Comparison of ENCODE assay signal across 30 cellular contexts in the genomic region with DNA sequence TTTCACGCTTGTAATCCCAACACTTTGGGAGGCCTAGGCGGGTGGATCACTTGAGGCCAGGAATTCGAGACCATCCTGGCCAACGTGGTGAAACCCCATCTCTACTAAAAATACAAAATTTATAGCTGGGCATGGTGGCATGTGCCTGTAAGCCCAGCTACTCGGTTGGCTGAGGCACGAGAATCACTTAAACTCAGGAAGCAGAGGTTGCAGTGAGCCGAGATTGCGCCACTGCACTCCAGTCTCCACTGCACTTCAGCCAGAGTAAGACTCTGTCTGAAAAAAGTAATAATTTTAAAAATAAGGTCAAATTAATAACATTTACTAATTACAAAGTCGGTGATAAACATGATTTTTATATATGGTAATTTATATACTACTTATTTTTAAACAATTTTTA.
"Had no signal": no experiment of that assay in that cellular context is flagged by ENCODE, and none has a peak within 500 bp of the region (broad histone marks: within the 10 kb centered on the region; RNA-seq: fewer than 3 reads in every experiment).

No MANE protein-coding gene starts in this region.

- H3K4me3 Mint-ChIP-seq: naive thymus-derived CD4-positive, alpha-beta T cell; natural killer cell; nephron; neural crest cell; stimulated activated memory B cell treated with anti-CD40 and anti-IgM and Interleukin-4, amounts not matched to agents 10 μg/mL and 1 μg/mL and 100 μg/mL, for 72 hours; stimulated activated naive CD8-positive, alpha-beta T cell treated with anti-CD3 and anti-CD28 coated beads, Interleukin-15, amount 100 ng/mL, for 72 hours; type B pancreatic cell had no signal

- DNase-seq: naive thymus-derived CD4-positive, alpha-beta T cell; natural killer cell; nucleus accumbens; pancreas; right cardiac atrium; right lobe of liver; spleen; stimulated activated CD4-positive, alpha-beta T cell treated with anti-CD3 and anti-CD28 coated beads, Interleukin-12 subunit alpha, Interleukin-12 subunit beta, amount 100 ng/mL, for 4 hours; stimulated activated CD4-positive, alpha-beta T cell treated with anti-CD3 and anti-CD28 coated beads, Interleukin-1b, Interleukin-23, amount 100 ng/mL, for 48 hours; stimulated activated CD4-positive, alpha-beta T cell treated with anti-CD3 and anti-CD28 coated beads, Interleukin-4, amount 100 ng/mL, for 1 hour; stimulated activated CD4-positive, alpha-beta T cell treated with anti-CD3 and anti-CD28 coated beads, Interleukin-4, amount 100 ng/mL, for 4 hours; stimulated activated CD8-positive, alpha-beta memory T cell treated with anti-CD3 and anti-CD28 coated beads, Interleukin-4, amount 100 ng/mL, for 48 hours; stimulated activated naive CD4-positive, alpha-beta T cell; stimulated activated naive CD8-positive, alpha-beta T cell treated with anti-CD3 and anti-CD28 coated beads, Interleukin-15, amount 100 ng/mL, for 72 hours; stimulated activated naive CD8-positive, alpha-beta T cell treated with anti-CD3 and anti-CD28 coated beads, Interleukin-15, Interleukin-2, amounts not matched to agents 100 U/mL and 50 U/mL, for 24 hours; substantia nigra; testis; tibial artery; transverse colon; upper lobe of right lung; uterus had no signal

- H3K36me3 Mint-ChIP-seq: naive thymus-derived CD4-positive, alpha-beta T cell; natural killer cell; stimulated activated memory B cell treated with anti-CD40 and anti-IgM and Interleukin-4, amounts not matched to agents 10 μg/mL and 1 μg/mL and 100 μg/mL, for 72 hours; type B pancreatic cell had no signal

- H3K4me3 ChIP-seq: pancreas, prostate gland, right lobe of liver, skin epidermis, smooth muscle cell, spleen, suprapubic skin, testis, tibial artery, transverse colon, upper lobe of right lung, uterus had no signal

- H3K27ac Mint-ChIP-seq: naive thymus-derived CD4-positive, alpha-beta T cell; natural killer cell; nephron; stimulated activated memory B cell treated with anti-CD40 and anti-IgM and Interleukin-4, amounts not matched to agents 10 μg/mL and 1 μg/mL and 100 μg/mL, for 72 hours; stimulated activated naive CD8-positive, alpha-beta T cell treated with anti-CD3 and anti-CD28 coated beads, Interleukin-15, amount 100 ng/mL, for 72 hours; type B pancreatic cell had no signal

- H3K27me3 Mint-ChIP-seq: stimulated activated naive CD8-positive, alpha-beta T cell treated with anti-CD3 and anti-CD28 coated beads, Interleukin-15, amount 100 ng/mL, for 72 hours; type B pancreatic cell had no signal

- ATAC-seq: naive thymus-derived CD4-positive, alpha-beta T cell; natural killer cell; pancreas; right cardiac atrium; right lobe of liver; stimulated activated memory B cell treated with anti-CD40 and anti-IgM and Interleukin-4, amounts not matched to agents 10 μg/mL and 1 μg/mL and 100 μg/mL, for 72 hours; stimulated activated naive CD8-positive, alpha-beta T cell treated with anti-CD3 and anti-CD28 coated beads, Interleukin-15, amount 100 ng/mL, for 72 hours; stimulated activated naive CD8-positive, alpha-beta T cell treated with anti-CD3 and anti-CD28 coated beads, Interleukin-15, Interleukin-2, amounts not matched to agents 100 U/mL and 50 U/mL, for 24 hours; upper lobe of right lung had no signal

- H3K4me1 Mint-ChIP-seq: natural killer cell; stimulated activated memory B cell treated with anti-CD40 and anti-IgM and Interleukin-4, amounts not matched to agents 10 μg/mL and 1 μg/mL and 100 μg/mL, for 72 hours; stimulated activated naive CD8-positive, alpha-beta T cell treated with anti-CD3 and anti-CD28 coated beads, Interleukin-15, amount 100 ng/mL, for 72 hours had no signal

- H3K4me1 ChIP-seq: pancreas, prostate gland, right lobe of liver, spleen, testis, tibial artery, transverse colon, upper lobe of right lung, uterus had no signal

- H3K36me3 ChIP-seq: neutrophil, pancreas, prostate gland, right lobe of liver, spleen, suprapubic skin, tibial artery, transverse colon, upper lobe of right lung, uterus had no signal

- H3K27ac ChIP-seq: neutrophil, pancreas, prostate gland, right lobe of liver, skin epidermis, spleen, suprapubic skin, testis, tibial artery, transverse colon, upper lobe of right lung, uterus had no signal

- H3K27me3 ChIP-seq: neutrophil, pancreas, right lobe of liver, suprapubic skin, testis, transverse colon, upper lobe of right lung, uterus had no signal

- H3K9me3 Mint-ChIP-seq: naive thymus-derived CD4-positive, alpha-beta T cell; natural killer cell; stimulated activated memory B cell treated with anti-CD40 and anti-IgM and Interleukin-4, amounts not matched to agents 10 μg/mL and 1 μg/mL and 100 μg/mL, for 72 hours; stimulated activated naive CD8-positive, alpha-beta T cell treated with anti-CD3 and anti-CD28 coated beads, Interleukin-15, amount 100 ng/mL, for 72 hours had no signal

- H3K9me3 ChIP-seq: neutrophil, pancreas, prostate gland, right lobe of liver, spleen, suprapubic skin, testis, tibial artery, transverse colon, upper lobe of right lung, uterus had no signal
